In the genomic region with DNA sequence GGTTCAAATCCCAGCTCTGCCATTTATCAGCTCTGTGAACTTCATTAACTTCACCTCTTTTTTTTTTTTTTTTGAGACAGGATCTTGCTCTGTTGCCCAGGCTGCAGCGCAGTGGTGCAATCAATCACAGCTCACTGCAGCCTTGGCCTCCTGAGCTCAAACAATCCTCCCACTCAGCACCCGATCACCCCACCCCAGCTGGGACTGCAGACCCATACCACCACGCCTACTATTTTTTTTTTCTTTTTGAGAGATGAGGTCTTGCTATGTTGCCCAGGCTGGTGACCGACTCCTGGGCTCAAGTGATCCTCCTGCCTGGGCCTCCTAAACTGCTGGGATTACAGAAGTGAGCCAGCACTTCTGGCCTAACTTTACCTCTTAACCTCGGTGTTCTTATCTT, we compare ENCODE assay signal across 1 cellular context.
TF ChIP-seq lines count a peak whose summit lies in the region.

No MANE protein-coding gene starts in this region.

TF ChIP-seq in HepG2, 621 proteins besides CTCF, POLR2A, EP300 and RAD21 (continued from another document):
- TF ChIP-seq CEBPG (CRISPR knock-in tag; IDR thresholded peaks at IDR 0.05): no peak
- TF ChIP-seq ZNF225 (CRISPR knock-in tag; IDR thresholded peaks at IDR 0.05): no peak
- TF ChIP-seq ZMYM3 (CRISPR knock-in tag; IDR thresholded peaks at IDR 0.05): peak; percentile 23; the same call in 1 of the 2 replicates
- no peak for TF ChIP-seq CHCHD3 (CRISPR knock-in tag; IDR thresholded peaks at IDR 0.05)
- TF ChIP-seq, protein P1, sequence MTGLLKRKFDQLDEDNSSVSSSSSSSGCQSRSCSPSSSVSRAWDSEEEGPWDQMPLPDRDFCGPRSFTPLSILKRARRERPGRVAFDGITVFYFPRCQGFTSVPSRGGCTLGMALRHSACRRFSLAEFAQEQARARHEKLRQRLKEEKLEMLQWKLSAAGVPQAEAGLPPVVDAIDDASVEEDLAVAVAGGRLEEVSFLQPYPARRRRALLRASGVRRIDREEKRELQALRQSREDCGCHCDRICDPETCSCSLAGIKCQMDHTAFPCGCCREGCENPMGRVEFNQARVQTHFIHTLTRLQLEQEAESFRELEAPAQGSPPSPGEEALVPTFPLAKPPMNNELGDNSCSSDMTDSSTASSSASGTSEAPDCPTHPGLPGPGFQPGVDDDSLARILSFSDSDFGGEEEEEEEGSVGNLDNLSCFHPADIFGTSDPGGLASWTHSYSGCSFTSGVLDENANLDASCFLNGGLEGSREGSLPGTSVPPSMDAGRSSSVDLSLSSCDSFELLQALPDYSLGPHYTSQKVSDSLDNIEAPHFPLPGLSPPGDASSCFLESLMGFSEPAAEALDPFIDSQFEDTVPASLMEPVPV (CRISPR knock-in tag; IDR thresholded peaks at IDR 0.05): no peak
- no peak for TF ChIP-seq SRSF1 (optimal IDR thresholded peaks at IDR 0.05; ENCODE audit: low read depth, low read length)
- TF ChIP-seq DMAP1 (CRISPR knock-in tag; IDR thresholded peaks at IDR 0.05): no peak
- no peak for TF ChIP-seq NONO (IDR thresholded peaks at IDR 0.05)
- TF ChIP-seq NONO (CRISPR knock-in tag; conservative IDR thresholded peaks at IDR 0.05): no peak
- no peak for TF ChIP-seq PPARG (CRISPR knock-in tag; conservative IDR thresholded peaks at IDR 0.05)
- TF ChIP-seq, protein P2, sequence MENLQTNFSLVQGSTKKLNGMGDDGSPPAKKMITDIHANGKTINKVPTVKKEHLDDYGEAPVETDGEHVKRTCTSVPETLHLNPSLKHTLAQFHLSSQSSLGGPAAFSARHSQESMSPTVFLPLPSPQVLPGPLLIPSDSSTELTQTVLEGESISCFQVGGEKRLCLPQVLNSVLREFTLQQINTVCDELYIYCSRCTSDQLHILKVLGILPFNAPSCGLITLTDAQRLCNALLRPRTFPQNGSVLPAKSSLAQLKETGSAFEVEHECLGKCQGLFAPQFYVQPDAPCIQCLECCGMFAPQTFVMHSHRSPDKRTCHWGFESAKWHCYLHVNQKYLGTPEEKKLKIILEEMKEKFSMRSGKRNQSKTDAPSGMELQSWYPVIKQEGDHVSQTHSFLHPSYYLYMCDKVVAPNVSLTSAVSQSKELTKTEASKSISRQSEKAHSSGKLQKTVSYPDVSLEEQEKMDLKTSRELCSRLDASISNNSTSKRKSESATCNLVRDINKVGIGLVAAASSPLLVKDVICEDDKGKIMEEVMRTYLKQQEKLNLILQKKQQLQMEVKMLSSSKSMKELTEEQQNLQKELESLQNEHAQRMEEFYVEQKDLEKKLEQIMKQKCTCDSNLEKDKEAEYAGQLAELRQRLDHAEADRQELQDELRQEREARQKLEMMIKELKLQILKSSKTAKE (CRISPR knock-in tag; IDR thresholded peaks at IDR 0.05; ENCODE audit: borderline replicate concordance): no peak
- no peak for TF ChIP-seq ZNF782 (CRISPR knock-in tag; IDR thresholded peaks at IDR 0.05; ENCODE audit: borderline replicate concordance)
- TF ChIP-seq KLF13 (CRISPR knock-in tag; IDR thresholded peaks at IDR 0.05): no peak
- TF ChIP-seq FOXA1 (IDR thresholded peaks at IDR 0.05): no peak
- TF ChIP-seq FOXA1 (CRISPR knock-in tag; IDR thresholded peaks at IDR 0.05): no peak
- TF ChIP-seq WIZ (CRISPR knock-in tag; IDR thresholded peaks at IDR 0.05): no peak
- no peak for TF ChIP-seq ZNF652 (CRISPR knock-in tag; IDR thresholded peaks at IDR 0.05; ENCODE audit: borderline replicate concordance, low read depth)
- TF ChIP-seq PHF20 (CRISPR knock-in tag; IDR thresholded peaks at IDR 0.05): no peak
- TF ChIP-seq EED (CRISPR knock-in tag; IDR thresholded peaks at IDR 0.05): no peak
- TF ChIP-seq MBNL3 (CRISPR knock-in tag; conservative IDR thresholded peaks at IDR 0.05): no peak
- TF ChIP-seq ZNF274 (CRISPR knock-in tag; IDR thresholded peaks at IDR 0.05): no peak
- TF ChIP-seq GFI1 (CRISPR knock-in tag; IDR thresholded peaks at IDR 0.05; ENCODE audit: borderline replicate concordance): 0 out of 2 replicates have a peak, but pooled peaks have one; percentile 34
- no peak for TF ChIP-seq ZNF30 (CRISPR knock-in tag; IDR thresholded peaks at IDR 0.05)
- TF ChIP-seq ZNF121 (CRISPR knock-in tag; IDR thresholded peaks at IDR 0.05): peak; percentile 95
- no peak for TF ChIP-seq KLF16 (CRISPR knock-in tag; IDR thresholded peaks at IDR 0.05)
- TF ChIP-seq NFRKB (IDR thresholded peaks at IDR 0.05): no peak
- no peak for TF ChIP-seq ZSCAN9 (CRISPR knock-in tag; IDR thresholded peaks at IDR 0.05; ENCODE audit: borderline replicate concordance)
